Comparison of ENCODE assay signal across 18 cellular contexts in genomic region chr1:41448831-41449230, GRCh38.
DNase-seq lines count a peak whose midpoint lies in the region; ATAC-seq and TF ChIP-seq lines count a peak whose summit lies in the region.
"Had no signal": no experiment of that assay in that cellular context is flagged by ENCODE, and none has a peak within 500 bp of the region (broad histone marks: within the 10 kb centered on the region; RNA-seq: fewer than 3 reads in every experiment).

No MANE protein-coding gene starts in this region.

- TF ChIP-seq CTCF in AG10803 (conservative IDR thresholded peaks at IDR 0.05; ENCODE audit: low read length), result no peak
- TF ChIP-seq CTCF in tibial artery (IDR thresholded peaks at IDR 0.05), result no peak

- no peaks in the 10 kb centered on the region for H3K27me3 ChIP-seq in tibial artery
- H3K27me3 ChIP-seq: gastrocnemius medialis, sigmoid colon, upper lobe of right lung had no signal

- H3K36me3 ChIP-seq in tibial artery, result no peaks in the 10 kb centered on the region
- H3K36me3 ChIP-seq: gastrocnemius medialis, sigmoid colon, upper lobe of right lung had no signal

- no peak overlapping the region for H3K27ac ChIP-seq in tibial artery
- H3K27ac ChIP-seq: gastrocnemius medialis, sigmoid colon, upper lobe of right lung had no signal

- peaks cover 0 to 36% (median 22%) of the 10 kb centered on the region in 4 donors for H3K4me1 ChIP-seq in tibial artery
- H3K4me1 ChIP-seq: gastrocnemius medialis, upper lobe of right lung had no signal

- DNase-seq in AG10803 (ENCODE audit: low read depth) (peak; percentile 22), EH (ENCODE audit: low read depth) (peak; percentile 30), NCI-H524 treated with DMSO at 0.1 percent for 48 hours (lab: John Stamatoyannopoulos, UW) (peak; percentile 15), left kidney (ENCODE audit: low read depth, low spot score) (peak; percentile 44), NOMO-1 treated with dmso at 0.1 percent for 144 hours (lab: John Stamatoyannopoulos, UW; ENCODE audit: unreplicated experiment) (no peak), tibial artery (no peak)
- DNase-seq: activated naive CD8-positive, alpha-beta T cell treated with anti-CD3 and anti-CD28 coated beads for 36 hours; gastrocnemius medialis; GDM1; Kasumi-1; occipital lobe; sigmoid colon; stimulated activated CD4-positive, alpha-beta T cell treated with anti-CD3 and anti-CD28 coated beads, Interleukin-1b, Interleukin-23, amount 100 ng/mL, for 48 hours; upper lobe of right lung had no signal

- no peak for ATAC-seq in GM21381 (IDR thresholded peaks at IDR 0.05; ENCODE audit: unreplicated experiment)
- ATAC-seq in GM21423 (IDR thresholded peaks at IDR 0.05; ENCODE audit: unreplicated experiment), result no peak
- ATAC-seq: gastrocnemius medialis, GM12878, left lobe of liver, upper lobe of right lung had no signal

- H3K9me3 ChIP-seq in tibial artery, result peaks cover 0 to 10% (median 5%) of the 10 kb centered on the region in 3 donors
- H3K9me3 ChIP-seq: gastrocnemius medialis had no signal

- H3K4me3 ChIP-seq in AG10803 (ENCODE audit: low read length) (no peak overlapping the region), tibial artery (no peak overlapping the region)
- H3K4me3 ChIP-seq: gastrocnemius medialis, GM12878, sigmoid colon, upper lobe of right lung had no signal

- intact Hi-C loops in tibial artery (cut with DNase I; ENCODE audit: low total_unique reads), result no loop called here

Comparison
In these comparisons a context has a peak if more than half of its experiments do, and no peak if none do; other contexts are left out.
1. DNase-seq: peak in AG10803 (single experiment), EH (single experiment), NCI-H524 treated with DMSO at 0.1 percent for 48 hours (single experiment) and left kidney (single experiment); none in NOMO-1 treated with dmso at 0.1 percent for 144 hours (single experiment) and tibial artery (0 of 2).